In genomic region chr10:110530131-110530831, GRCh38 we compare ENCODE assay signal across 8 cellular contexts. TPM values are rescaled to one million over a fixed set of nuclear protein-coding genes. Genes with fewer than 3 reads are reported as not detected.
DNase-seq lines count a peak whose midpoint lies in the region; ATAC-seq lines count a peak whose summit lies in the region.

No MANE protein-coding gene starts in this region.

- peak overlapping the region; percentile 28 for H3K4me3 Mint-ChIP-seq in activated naive CD8-positive, alpha-beta T cell treated with anti-CD3 and anti-CD28 coated beads, Interleukin-2, amount 10 ng/mL, durations not matched to agents 7 days and 5 days

- H3K9me2 ChIP-seq in GM23248 (ENCODE audit: insufficient read depth), result no peaks in the 10 kb centered on the region

- peaks cover 52% of the 10 kb centered on the region for H3K4me1 ChIP-seq in GM23248 (ENCODE audit: insufficient read depth)
- no peaks in the 10 kb centered on the region for H3K4me1 ChIP-seq in right cardiac atrium (ENCODE audit: control insufficient read depth, insufficient read depth, low read length)

- H3K4me2 ChIP-seq in GM23248 (ENCODE audit: unreplicated experiment), result peak overlapping the region; percentile 30

- H3K9me3 Mint-ChIP-seq in activated naive CD8-positive, alpha-beta T cell treated with anti-CD3 and anti-CD28 coated beads, Interleukin-2, amount 10 ng/mL, durations not matched to agents 7 days and 5 days, result no peaks in the 10 kb centered on the region

- H3K27me3 Mint-ChIP-seq in activated naive CD8-positive, alpha-beta T cell treated with anti-CD3 and anti-CD28 coated beads, Interleukin-2, amount 10 ng/mL, durations not matched to agents 7 days and 5 days, result peaks cover 5% of the 10 kb centered on the region

- no peaks in the 10 kb centered on the region for H4K20me1 ChIP-seq in GM23248 (ENCODE audit: insufficient read depth)

- POLR2A ChIA-PET in activated naive CD8-positive, alpha-beta T cell treated with anti-CD3 and anti-CD28 coated beads, Interleukin-2, amount 10 ng/mL, durations not matched to agents 7 days and 5 days (lab: Charles Lee), result interaction anchor here (1.6 kb wide), 1 partner anchor 29 kb away, joined by 4 read pairs; no protein-coding TSS in a partner anchor

- no peaks in the 10 kb centered on the region for H3K27me3 ChIP-seq in GM23248 (replicated peaks; ENCODE audit: insufficient read depth)
- no peaks in the 10 kb centered on the region for H3K27me3 ChIP-seq in right cardiac atrium (ENCODE audit: control insufficient read depth, insufficient read depth)

- H3K4me3 ChIP-seq in GM23248 (peak overlapping the region; percentile 55), right cardiac atrium (ENCODE audit: low read length) (peak overlapping the region; percentile 36)

- peaks cover 57% of the 10 kb centered on the region for H3F3A ChIP-seq in GM23248 (ENCODE audit: insufficient read depth)

- 5 to 6% methylated on average over 32 of the region's 35 CpGs for WGBS in GM23248 (ENCODE audit: low coverage in 1 of 2, low lambda C conversion rate in 2 of 2, missing lambda C conversion rate in 2 of 2), 2 experiments
- 9% methylated on average over 35 of the region's 35 CpGs for WGBS in right cardiac atrium

- intact Hi-C loops in right cardiac atrium (cut with DNase I), result loop anchor here in 3 of 4 donors (10.0 kb wide), 2 partner anchors 175 to 215 kb away; no protein-coding TSS in a partner anchor

- H3K27ac ChIP-seq in GM23248 (peak overlapping the region; percentile 75), right cardiac atrium (ENCODE audit: low read length) (no peak overlapping the region)

- H3K27ac Mint-ChIP-seq in activated naive CD8-positive, alpha-beta T cell treated with anti-CD3 and anti-CD28 coated beads, Interleukin-2, amount 10 ng/mL, durations not matched to agents 7 days and 5 days, result no peak overlapping the region

- ATAC-seq in activated naive CD8-positive, alpha-beta T cell treated with anti-CD3 and anti-CD28 coated beads, Interleukin-2, amount 10 ng/mL, durations not matched to agents 7 days and 5 days (ENCODE audit: low read depth), result peak; percentile 28
- ATAC-seq in right cardiac atrium, result peak; percentile 86 to 89
- ATAC-seq in HG03108 (IDR thresholded peaks at IDR 0.05; ENCODE audit: unreplicated experiment), result no peak
- ATAC-seq in GM19455 (IDR thresholded peaks at IDR 0.05; ENCODE audit: unreplicated experiment), result no peak

- H3K9me3 ChIP-seq in GM23248 (ENCODE audit: low read depth) (no peaks in the 10 kb centered on the region), right cardiac atrium (ENCODE audit: control insufficient read depth, low read length) (no peaks in the 10 kb centered on the region)

- H3K4me1 Mint-ChIP-seq in activated naive CD8-positive, alpha-beta T cell treated with anti-CD3 and anti-CD28 coated beads, Interleukin-2, amount 10 ng/mL, durations not matched to agents 7 days and 5 days, result peaks cover 35% of the 10 kb centered on the region

- H2AFZ ChIP-seq in GM23248, result peak overlapping the region; percentile 75

- in situ Hi-C loops in GM23248 (cut with MboI), result no loop called here

- H3K79me2 ChIP-seq in GM23248 (ENCODE audit: insufficient read depth), result no peaks in the 10 kb centered on the region

- no peaks in the 10 kb centered on the region for H3K36me3 ChIP-seq in GM23248 (ENCODE audit: low read depth)

- no peaks in the 10 kb centered on the region for H3K36me3 Mint-ChIP-seq in activated naive CD8-positive, alpha-beta T cell treated with anti-CD3 and anti-CD28 coated beads, Interleukin-2, amount 10 ng/mL, durations not matched to agents 7 days and 5 days

- DNase-seq in A172 (ENCODE audit: low spot score) (peak; percentile 87), GM23248 (peak; percentile 92), right cardiac atrium (peak; percentile 76 to 84 (median 82)), smooth muscle cell of the brain vasculature (ENCODE audit: low read depth, low spot score) (peak; percentile 63), GDM1 (lab: John Stamatoyannopoulos, UW) (no peak)
- no peak for DNase-seq in activated naive CD8-positive, alpha-beta T cell treated with anti-CD3 and anti-CD28 coated beads, Interleukin-2, amount 10 ng/mL, durations not matched to agents 7 days and 5 days

- H3K9ac ChIP-seq in GM23248, result peak overlapping the region; percentile 65

RNA-seq across cellular contexts. Expression of gene DUSP5, which starts 32.6 kb away (rescaled TPM):
- total RNA-seq in A172 (2014; rRNA removed; shearing (Covaris generic)), result 6.8 and 9.5 TPM in 2 replicates
- 17.8 and 18.0 TPM in 2 replicates for total RNA-seq in GM23248 (2014; rRNA removed; shearing (Covaris generic))
- 5.8 and 13.3 TPM in 2 replicates for polyA plus RNA-seq in GM23248 (2016; fragmentation: Nextera tagmentation; extraction: Ambion mirVana)
- 10 to 100 TPM; 23.1 to 24.3 TPM for total RNA-seq in activated naive CD8-positive, alpha-beta T cell treated with anti-CD3 and anti-CD28 coated beads, Interleukin-2, amount 10 ng/mL, durations not matched to agents 7 days and 5 days
- total RNA-seq in right cardiac atrium, result 10 to 100 TPM in 3 of 4 donors, 1 to 10 TPM in 1; 9.8 to 25.6 (median 18.7) TPM
- 16.8 TPM for polyA plus RNA-seq in right cardiac atrium

RNA-seq across cellular contexts. Expression of gene SMC3, which starts 37.2 kb away (rescaled TPM):
- 68.1 and 89.3 TPM in 2 replicates for total RNA-seq in A172 (2014; rRNA removed; shearing (Covaris generic))
- 14.4 and 17.8 TPM in 2 replicates for total RNA-seq in GM23248 (2014; rRNA removed; shearing (Covaris generic))
- 57.7 and 60.5 TPM in 2 replicates for polyA plus RNA-seq in GM23248 (2016; fragmentation: Nextera tagmentation; extraction: Ambion mirVana)
- total RNA-seq in activated naive CD8-positive, alpha-beta T cell treated with anti-CD3 and anti-CD28 coated beads, Interleukin-2, amount 10 ng/mL, durations not matched to agents 7 days and 5 days, result 10 to 100 TPM; 66.5 to 67.7 TPM
- total RNA-seq in right cardiac atrium, result 10 to 100 TPM; 22.0 to 26.0 (median 24.0) TPM
- 17.2 TPM for polyA plus RNA-seq in right cardiac atrium

Comparison
In these comparisons a context has a peak if more than half of its experiments do, and no peak if none do; other contexts are left out.
1. DNase-seq: peak in A172 (single experiment), GM23248 (single experiment), right cardiac atrium (3 of 3) and smooth muscle cell of the brain vasculature (single experiment); none in activated naive CD8-positive, alpha-beta T cell treated with anti-CD3 and anti-CD28 coated beads, Interleukin-2, amount 10 ng/mL, durations not matched to agents 7 days and 5 days (single experiment) and GDM1 (single experiment).
2. ATAC-seq: peak in activated naive CD8-positive, alpha-beta T cell treated with anti-CD3 and anti-CD28 coated beads, Interleukin-2, amount 10 ng/mL, durations not matched to agents 7 days and 5 days (single experiment) and right cardiac atrium (2 of 2); none in HG03108 (single experiment) and GM19455 (single experiment).